Comparison of ENCODE assay signal across 9 cellular contexts in the genomic region with DNA sequence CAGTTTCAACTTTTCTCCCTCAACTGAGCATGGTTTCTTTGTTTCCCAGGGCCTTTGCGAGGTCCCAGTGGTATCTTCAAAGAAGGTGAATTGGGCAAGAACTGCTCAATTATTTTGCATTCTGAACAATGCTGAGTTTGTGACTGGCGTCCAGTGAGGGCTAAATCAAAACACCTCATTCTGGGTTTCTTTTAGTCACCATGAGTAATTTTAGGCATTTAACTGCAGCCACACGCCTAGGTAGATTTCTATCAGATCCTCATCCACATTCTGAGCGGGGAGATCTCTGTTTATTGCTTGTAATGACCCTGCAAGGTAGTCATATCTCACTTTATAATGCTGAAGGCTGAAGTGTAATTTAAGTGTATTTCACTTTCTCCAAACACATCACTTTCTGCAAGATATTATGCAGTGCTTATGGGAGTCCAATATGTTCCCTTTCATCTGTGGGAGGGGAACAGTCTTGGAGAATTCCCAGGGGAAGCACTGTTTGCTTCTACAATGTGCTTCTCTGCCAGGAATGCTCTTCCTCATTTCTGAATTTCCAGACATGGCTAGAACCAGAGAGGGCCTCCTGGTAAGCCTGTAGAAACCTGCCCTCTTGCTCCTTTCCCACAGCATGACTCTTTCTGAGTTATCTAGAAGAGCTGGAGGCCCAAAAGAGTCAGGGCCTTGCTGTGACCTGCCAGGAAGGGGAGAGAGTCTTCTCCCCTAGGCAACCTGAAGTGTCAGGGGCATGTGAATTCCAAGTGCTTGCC.
DNase-seq lines count a peak whose midpoint lies in the region; ATAC-seq lines count a peak whose summit lies in the region.
"Had no signal": no experiment of that assay in that cellular context is flagged by ENCODE, and none has a peak within 500 bp of the region (broad histone marks: within the 10 kb centered on the region; RNA-seq: fewer than 3 reads in every experiment).

No MANE protein-coding gene starts in this region.

- H3K9me3 Mint-ChIP-seq in effector memory CD8-positive, alpha-beta T cell = no peaks in the 10 kb centered on the region

- H3K4me3 Mint-ChIP-seq in effector memory CD8-positive, alpha-beta T cell = no peak overlapping the region

- H3K27me3 Mint-ChIP-seq in effector memory CD8-positive, alpha-beta T cell = no peaks in the 10 kb centered on the region

- DNase-seq in NCI-H524 (lab: John Stamatoyannopoulos, UW) = peak; percentile 57 to 78
- DNase-seq in NCI-H524 treated with DMSO at 0.1 percent for 48 hours (lab: John Stamatoyannopoulos, UW) = no peak
- peak; percentile 64 for DNase-seq in M059J (ENCODE audit: low read depth)
- peak; percentile 64 for DNase-seq in fibroblast of gingiva (ENCODE audit: low read depth)
- DNase-seq in smooth muscle cell of the brain vasculature (ENCODE audit: low read depth, low spot score) = peak; percentile 53
- DNase-seq in effector memory CD8-positive, alpha-beta T cell = no peak
- DNase-seq in AML-193 (lab: John Stamatoyannopoulos, UW) = no peak
- no peak for DNase-seq in activated CD4-positive, alpha-beta T cell treated with anti-CD3 and anti-CD28 coated beads, Interleukin-2, amount 50 U/mL, for 48 hours
- DNase-seq: NCI-H1694 had no signal

- no peaks in the 10 kb centered on the region for H3K36me3 Mint-ChIP-seq in effector memory CD8-positive, alpha-beta T cell (ENCODE audit: insufficient read depth)

- ATAC-seq in effector memory CD8-positive, alpha-beta T cell (replicated peaks) = no peak

- H3K4me1 Mint-ChIP-seq in effector memory CD8-positive, alpha-beta T cell (ENCODE audit: low read depth in 2 of 2) = no peaks in the 10 kb centered on the region

- H3K27ac Mint-ChIP-seq in effector memory CD8-positive, alpha-beta T cell = no peak overlapping the region

Comparison
In these comparisons a context has a peak if more than half of its experiments do, and no peak if none do; other contexts are left out.
1. DNase-seq: peak in NCI-H524 (2 of 2), M059J (single experiment), fibroblast of gingiva (single experiment) and smooth muscle cell of the brain vasculature (single experiment); none in NCI-H524 treated with DMSO at 0.1 percent for 48 hours (single experiment), effector memory CD8-positive, alpha-beta T cell (0 of 3), AML-193 (0 of 2) and activated CD4-positive, alpha-beta T cell treated with anti-CD3 and anti-CD28 coated beads, Interleukin-2, amount 50 U/mL, for 48 hours (0 of 2).